In the genomic region with DNA sequence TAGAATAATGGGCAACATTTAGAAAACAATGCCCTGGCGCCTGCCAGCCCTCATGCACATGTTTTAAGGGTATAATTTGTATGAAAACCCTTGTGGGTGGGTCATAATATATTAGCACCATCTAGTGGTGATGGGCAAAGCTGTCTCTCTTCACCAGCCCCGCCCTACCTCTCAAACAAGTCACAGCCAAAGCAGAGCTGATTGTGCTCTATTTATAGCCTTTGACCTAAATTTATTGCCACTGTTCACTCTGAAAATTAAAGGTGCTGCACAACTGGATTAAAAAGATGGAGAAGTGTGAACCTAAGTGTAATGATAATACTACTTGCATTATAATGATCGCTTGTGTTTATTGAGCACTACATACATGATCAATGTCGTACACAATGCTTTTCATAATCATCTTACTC, we compare ENCODE assay signal across 9 cellular contexts.
A peak's percentile ranks its signal among the peaks of the same experiment; 100 is the strongest.
DNase-seq lines count a peak whose midpoint lies in the region; ATAC-seq and TF ChIP-seq lines count a peak whose summit lies in the region.
"Had no signal": no experiment of that assay in that cellular context is flagged by ENCODE, and none has a peak within 500 bp of the region (broad histone marks: within the 10 kb centered on the region; RNA-seq: fewer than 3 reads in every experiment).

No MANE protein-coding gene starts in this region.

- no peak overlapping the region for H3K27ac Mint-ChIP-seq in CD4-positive, alpha-beta T cell
- H3K27ac Mint-ChIP-seq: IgD-negative memory B cell had no signal

- POLR2A ChIA-PET in CD4-positive, alpha-beta T cell (lab: Charles Lee), result interaction anchor here (1.2 to 2.1 kb wide), 4 partner anchors 10 to 318 kb away, joined by 3 to 19 read pairs (median 6); no protein-coding TSS in a partner anchor

- no peaks in the 10 kb centered on the region for H3K36me3 Mint-ChIP-seq in CD4-positive, alpha-beta T cell (ENCODE audit: low read depth)
- H3K36me3 Mint-ChIP-seq: IgD-negative memory B cell had no signal

- no peaks in the 10 kb centered on the region for H3K27me3 ChIP-seq in CD4-positive, alpha-beta T cell (ENCODE audit: control insufficient read depth, insufficient read depth, low read length)

- peak; percentile 23 to 52 (median 33) for DNase-seq in CD4-positive, alpha-beta T cell
- peak; percentile 75 for DNase-seq in NCI-H345 treated with DMSO at 0.1 percent for 48 hours (lab: John Stamatoyannopoulos, UW; ENCODE audit: unreplicated experiment)
- peak; percentile 83 for DNase-seq in cerebellum (ENCODE audit: low spot score)
- DNase-seq in left lobe of liver (ENCODE audit: low spot score), result peak; percentile 57
- peak in 2 of 3 donors; percentile 13 to 22 for DNase-seq in stimulated activated CD4-positive, alpha-beta T cell treated with anti-CD3 and anti-CD28 coated beads, TNF-alpha, amount 100 ng/mL, for 1 hour (ENCODE audit: low read depth in 3 of 3, low spot score in 1 of 3)

- H3K27ac ChIP-seq in CD4-positive, alpha-beta T cell (ENCODE audit: low read depth, low read length), result no peak overlapping the region

- intact Hi-C loops in CD4-positive, alpha-beta T cell (cut with DNase I, micrococcal nuclease), result loop anchor here (1.0 to 5.0 kb wide), 7 partner anchors 11 to 318 kb away; partner anchors contain the start of gene ANKH (in 2 of the 2)

- CTCF ChIA-PET in CD4-positive, alpha-beta T cell (lab: Charles Lee), result interaction anchor here (0.6 to 3.2 kb wide), 18 partner anchors 9 to 318 kb away, joined by 3 to 22 read pairs (median 4); no protein-coding TSS in a partner anchor

- H3K4me3 Mint-ChIP-seq in CD4-positive, alpha-beta T cell, result no peak overlapping the region
- H3K4me3 Mint-ChIP-seq: IgD-negative memory B cell had no signal

- TF ChIP-seq CTCF in CD4-positive, alpha-beta T cell (IDR thresholded peaks at IDR 0.05), result peak; percentile 81

- peak; percentile 100 for ATAC-seq in CD4-positive, alpha-beta T cell (ENCODE audit: poor library complexity)
- peak; percentile 95 for ATAC-seq in GM19372 (IDR thresholded peaks at IDR 0.05; ENCODE audit: low read depth, unreplicated experiment)
- ATAC-seq in HG03432 (IDR thresholded peaks at IDR 0.05; ENCODE audit: unreplicated experiment), result peak; percentile 95
- peak; percentile 85 to 94 for ATAC-seq in activated CD4-positive, CD25-positive, alpha-beta regulatory T cell treated with anti-CD3 and anti-CD28 coated beads, Interleukin-2, amount 50 U/mL, for 24 hours
- peak; percentile 97 for ATAC-seq in left lobe of liver

- no peaks in the 10 kb centered on the region for H3K9me3 ChIP-seq in CD4-positive, alpha-beta T cell (ENCODE audit: control insufficient read depth, low read length)

- peaks cover 6% of the 10 kb centered on the region for H3K4me1 Mint-ChIP-seq in CD4-positive, alpha-beta T cell (ENCODE audit: low read depth)

- H3K27me3 Mint-ChIP-seq in CD4-positive, alpha-beta T cell, result no peaks in the 10 kb centered on the region

- no peaks in the 10 kb centered on the region for H3K9me3 Mint-ChIP-seq in CD4-positive, alpha-beta T cell

Comparison
In these comparisons a context has a peak if more than half of its experiments do, and no peak if none do; other contexts are left out.
1. DNase-seq: peak in every context shown above with its lines; median percentile 83 in cerebellum; 75 in NCI-H345 treated with DMSO at 0.1 percent for 48 hours; 57 in left lobe of liver; 33 in CD4-positive, alpha-beta T cell; 18 in stimulated activated CD4-positive, alpha-beta T cell treated with anti-CD3 and anti-CD28 coated beads, TNF-alpha, amount 100 ng/mL, for 1 hour.